In the genomic region with DNA sequence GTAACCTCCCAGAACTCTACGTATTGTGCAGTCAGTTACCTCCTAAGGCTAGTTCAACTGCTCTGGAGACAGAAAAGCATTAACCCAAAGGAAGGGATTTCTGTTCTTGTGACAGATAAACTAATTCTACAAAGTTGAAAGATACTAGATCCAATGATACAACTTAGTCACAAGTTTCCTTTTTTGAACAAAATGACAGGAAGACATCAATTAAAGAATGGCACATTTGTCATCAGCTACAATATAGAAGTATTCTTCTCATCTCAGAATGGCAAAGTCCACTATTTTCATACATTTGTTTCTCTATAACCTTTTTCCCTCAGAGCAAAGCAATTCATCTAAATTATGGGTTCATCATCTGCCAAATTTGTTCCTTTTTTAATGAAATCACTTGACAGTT, we compare ENCODE assay signal across 21 cellular contexts. TPM values are rescaled to one million over a fixed set of nuclear protein-coding genes. Genes with fewer than 3 reads are reported as not detected.
"Had no signal": no experiment of that assay in that cellular context is flagged by ENCODE, and none has a peak within 500 bp of the region (broad histone marks: within the 10 kb centered on the region; RNA-seq: fewer than 3 reads in every experiment).

No MANE protein-coding gene starts in this region.

- DNase-seq: cerebellar nuclear complex; dorsolateral prefrontal cortex; effector CD8-positive, alpha-beta T cell; gastrocnemius medialis; immature natural killer cell; kidney; left cardiac atrium; left ventricle myocardium inferior; lower lobe of right lung; mesendoderm; naive B cell; nephron progenitor cell; sigmoid colon; stimulated activated naive CD4-positive, alpha-beta T cell; stomach; substantia nigra; transverse colon had no signal

- H3K27ac Mint-ChIP-seq: immature natural killer cell, naive B cell, nephron progenitor cell had no signal

- ATAC-seq: esophagus mucosa, gastrocnemius medialis, left cardiac atrium, lower lobe of right lung had no signal

- H3K27me3 Mint-ChIP-seq: naive B cell had no signal

- H3K4me3 Mint-ChIP-seq: immature natural killer cell, naive B cell, nephron progenitor cell had no signal

- H3K4me1 Mint-ChIP-seq: immature natural killer cell, naive B cell had no signal

- H3K9me3 ChIP-seq: gastrocnemius medialis, left ventricle myocardium inferior, lower lobe of right lung, neutrophil, right atrium auricular region, sigmoid colon, stomach, thoracic aorta, transverse colon had no signal

RNA-seq across cellular contexts. Expression of a gene that starts 43.7 kb away (rescaled TPM):
- total RNA-seq: esophagus mucosa, gastrocnemius medialis, left cardiac atrium, left ventricle myocardium inferior, right atrium auricular region, thoracic aorta had no signal
